Comparison of ENCODE assay signal across 35 cellular contexts in genomic region chr14:41071351-41071750, GRCh38.
"Had no signal": no experiment of that assay in that cellular context is flagged by ENCODE, and none has a peak within 500 bp of the region (broad histone marks: within the 10 kb centered on the region; RNA-seq: fewer than 3 reads in every experiment).

No MANE protein-coding gene starts in this region.

- H3K36me3 ChIP-seq: MG63 had no signal

- H3K9ac ChIP-seq: KMS-11 had no signal

- H3K9me3 ChIP-seq: MG63 had no signal

- H3K4me3 ChIP-seq: MG63 had no signal

- DNase-seq: Karpas-422, Kasumi-1, KBM-7, KG1, MG63, MM.1S, MV-4-11, NCI-H1048, NCI-H1092, NCI-H1092 treated with DMSO at 0.1 percent for 48 hours, NCI-H1105, NCI-H1105 treated with DMSO at 0.1 percent for 48 hours, NCI-H1417, NCI-H1417 treated with DMSO at 0.1 percent for 48 hours, NCI-H1436, NCI-H1436 treated with DMSO at 0.1 percent for 48 hours, NCI-H146, NCI-H1694, NCI-H1694 treated with DMSO at 0.1 percent for 48 hours, NCI-H187, NCI-H187 treated with DMSO at 0.1 percent for 48 hours, NCI-H1930, NCI-H2029, NCI-H2029 treated with DMSO at 0.1 percent for 48 hours, NCI-H2081, NCI-H2081 treated with DMSO at 0.1 percent for 48 hours, NCI-H2107, NCI-H2171, NCI-H2171 treated with DMSO at 0.1 percent for 48 hours, NCI-H2227 treated with DMSO at 0.1 percent for 48 hours, NCI-H226, NCI-H345, NCI-H446, NCI-H446 treated with DMSO at 0.1 percent for 48 hours had no signal

- H3K27me3 ChIP-seq: MG63 had no signal

- H3K4me2 ChIP-seq: KMS-11 had no signal

- H3K27ac ChIP-seq: KMS-11 had no signal
